18 cellular contexts compared by ENCODE assay signal in genomic region chr2:70014959-70015358, GRCh38.
"Had no signal": no experiment of that assay in that cellular context is flagged by ENCODE, and none has a peak within 500 bp of the region (broad histone marks: within the 10 kb centered on the region; RNA-seq: fewer than 3 reads in every experiment).

No MANE protein-coding gene starts in this region.

- H3K4me3 Mint-ChIP-seq: activated T-cell treated with anti-CD3 and anti-CD28 coated beads, Interleukin-2, amount 50 U/mL, for 24 hours; stimulated activated memory B cell treated with anti-CD40 and anti-IgM and Interleukin-4, amounts not matched to agents 10 μg/mL and 1 μg/mL and 100 μg/mL, for 72 hours had no signal

- ATAC-seq: heart left ventricle; left lobe of liver; naive thymus-derived CD4-positive, alpha-beta T cell; right lobe of liver; stimulated activated memory B cell treated with anti-CD40 and anti-IgM and Interleukin-4, amounts not matched to agents 10 μg/mL and 1 μg/mL and 100 μg/mL, for 72 hours had no signal

- H3K27me3 Mint-ChIP-seq: activated T-cell treated with anti-CD3 and anti-CD28 coated beads, Interleukin-2, amount 50 U/mL, for 24 hours; naive thymus-derived CD4-positive, alpha-beta T cell; stimulated activated memory B cell treated with anti-CD40 and anti-IgM and Interleukin-4, amounts not matched to agents 10 μg/mL and 1 μg/mL and 100 μg/mL, for 72 hours had no signal

- H3K9me3 ChIP-seq: adrenal gland, prostate gland, right lobe of liver, vagina had no signal

- H3K27ac Mint-ChIP-seq: activated T-cell treated with anti-CD3 and anti-CD28 coated beads, Interleukin-2, amount 50 U/mL, for 24 hours; stimulated activated memory B cell treated with anti-CD40 and anti-IgM and Interleukin-4, amounts not matched to agents 10 μg/mL and 1 μg/mL and 100 μg/mL, for 72 hours had no signal

- H3K4me3 ChIP-seq: adrenal gland, coronary artery, heart left ventricle, prostate gland, right lobe of liver, tibial nerve, vagina had no signal

- DNase-seq: activated CD4-positive, CD25-positive, alpha-beta regulatory T cell; activated CD8-positive, alpha-beta memory T cell treated with anti-CD3 and anti-CD28 coated beads for 24 hours; activated gamma-delta T cell treated with Interleukin-2 at 50 U/mL for 16 hours; activated T-cell treated with anti-CD3 and anti-CD28 coated beads, Interleukin-2, amount 50 U/mL, for 24 hours; central memory CD4-positive, alpha-beta T cell; effector CD8-positive, alpha-beta T cell; heart left ventricle; mammary epithelial cell; naive thymus-derived CD4-positive, alpha-beta T cell; occipital lobe had no signal
